ENCODE assay signal across 9 cellular contexts in the genomic region with DNA sequence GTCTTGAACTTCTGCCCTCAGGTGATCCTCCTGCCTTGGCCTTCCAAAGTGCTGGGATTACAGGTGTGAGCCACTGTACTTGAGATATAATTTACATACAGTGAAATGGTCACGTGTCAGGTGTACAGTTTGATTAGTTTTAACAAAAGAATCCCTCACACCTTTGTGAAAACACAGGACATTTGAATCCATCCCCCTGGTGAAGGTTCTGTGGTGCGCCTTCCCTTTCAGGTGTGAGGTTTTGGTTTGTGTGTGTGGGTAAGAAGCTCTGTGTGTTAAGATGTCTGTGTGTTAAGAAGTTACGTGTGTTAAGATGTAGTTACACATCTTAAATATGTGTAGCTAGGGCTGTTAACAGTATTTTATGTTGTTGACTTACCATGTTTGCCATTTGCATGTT. TPM values are rescaled to one million over a fixed set of nuclear protein-coding genes. Genes with fewer than 3 reads are reported as not detected.
DNase-seq lines count a peak whose midpoint lies in the region; ATAC-seq and TF ChIP-seq lines count a peak whose summit lies in the region.
"Had no signal": no experiment of that assay in that cellular context is flagged by ENCODE, and none has a peak within 500 bp of the region (broad histone marks: within the 10 kb centered on the region; RNA-seq: fewer than 3 reads in every experiment).

No MANE protein-coding gene starts in this region.

- peak overlapping the region; percentile 66 to 76 for H3K4me3 Mint-ChIP-seq in activated T-cell treated with anti-CD3 and anti-CD28 coated beads, Interleukin-2, amount 50 U/mL, for 72 hours
- H3K4me3 Mint-ChIP-seq in activated T-cell treated with anti-CD3 and anti-CD28 coated beads, Interleukin-2, amount 50 U/mL, for 4 hours = no peak overlapping the region
- H3K4me3 Mint-ChIP-seq in activated naive CD8-positive, alpha-beta T cell treated with anti-CD3 and anti-CD28 coated beads, Interleukin-2, amount 50 U/mL, for 24 hours = peak overlapping the region; percentile 1

- no peak for DNase-seq in activated T-cell treated with anti-CD3 and anti-CD28 coated beads, Interleukin-2, amount 50 U/mL, for 72 hours
- DNase-seq in activated T-cell treated with anti-CD3 and anti-CD28 coated beads, Interleukin-2, amount 50 U/mL, for 4 hours = no peak
- DNase-seq in activated naive CD8-positive, alpha-beta T cell treated with anti-CD3 and anti-CD28 coated beads, Interleukin-2, amount 50 U/mL, for 24 hours = no peak
- DNase-seq in lung (ENCODE audit: low spot score) = no peak
- no peak for DNase-seq in thyroid gland
- no peak for DNase-seq in activated gamma-delta T cell (lab: John Stamatoyannopoulos, UW)
- no peak for DNase-seq in NCI-H2227 treated with DMSO at 0.1 percent for 48 hours (lab: John Stamatoyannopoulos, UW)
- DNase-seq: activated CD8-positive, alpha-beta memory T cell treated with anti-CD3 and anti-CD28 coated beads, Interleukin-2, amount 50 U/mL, for 4 hours had no signal

- ATAC-seq in activated T-cell treated with anti-CD3 and anti-CD28 coated beads, Interleukin-2, amount 50 U/mL, for 72 hours (replicated peaks in 1 of 2) = no peak
- no peak for ATAC-seq in activated T-cell treated with anti-CD3 and anti-CD28 coated beads, Interleukin-2, amount 50 U/mL, for 4 hours
- no peak for ATAC-seq in activated naive CD8-positive, alpha-beta T cell treated with anti-CD3 and anti-CD28 coated beads, Interleukin-2, amount 50 U/mL, for 24 hours
- ATAC-seq in lung (ENCODE audit: insufficient read depth, low FRiP score) = no peak
- no peak for ATAC-seq in GM21717 (IDR thresholded peaks at IDR 0.05; ENCODE audit: unreplicated experiment)

- H3K27me3 Mint-ChIP-seq in activated T-cell treated with anti-CD3 and anti-CD28 coated beads, Interleukin-2, amount 50 U/mL, for 72 hours (ENCODE audit: low read depth) = no peaks in the 10 kb centered on the region
- H3K27me3 Mint-ChIP-seq in activated T-cell treated with anti-CD3 and anti-CD28 coated beads, Interleukin-2, amount 50 U/mL, for 4 hours (ENCODE audit: low read depth) = no peaks in the 10 kb centered on the region
- H3K27me3 Mint-ChIP-seq in activated naive CD8-positive, alpha-beta T cell treated with anti-CD3 and anti-CD28 coated beads, Interleukin-2, amount 50 U/mL, for 24 hours = no peaks in the 10 kb centered on the region

- peaks cover 22 to 49% of the 10 kb centered on the region in 2 donors for H3K36me3 Mint-ChIP-seq in activated T-cell treated with anti-CD3 and anti-CD28 coated beads, Interleukin-2, amount 50 U/mL, for 72 hours (ENCODE audit: insufficient read depth in 2 of 2)
- H3K36me3 Mint-ChIP-seq in activated T-cell treated with anti-CD3 and anti-CD28 coated beads, Interleukin-2, amount 50 U/mL, for 4 hours (ENCODE audit: insufficient read depth) = peaks cover 38% of the 10 kb centered on the region
- peaks cover 52% of the 10 kb centered on the region for H3K36me3 Mint-ChIP-seq in activated naive CD8-positive, alpha-beta T cell treated with anti-CD3 and anti-CD28 coated beads, Interleukin-2, amount 50 U/mL, for 24 hours (ENCODE audit: low read depth)

- no peaks in the 10 kb centered on the region for H3K27me3 ChIP-seq in lung (ENCODE audit: control insufficient read depth, insufficient read depth)
- H3K27me3 ChIP-seq in thyroid gland = no peaks in the 10 kb centered on the region

- no peaks in the 10 kb centered on the region for H3K9me3 Mint-ChIP-seq in activated T-cell treated with anti-CD3 and anti-CD28 coated beads, Interleukin-2, amount 50 U/mL, for 72 hours
- H3K9me3 Mint-ChIP-seq in activated T-cell treated with anti-CD3 and anti-CD28 coated beads, Interleukin-2, amount 50 U/mL, for 4 hours = no peaks in the 10 kb centered on the region
- no peaks in the 10 kb centered on the region for H3K9me3 Mint-ChIP-seq in activated naive CD8-positive, alpha-beta T cell treated with anti-CD3 and anti-CD28 coated beads, Interleukin-2, amount 50 U/mL, for 24 hours

- H3K9me3 ChIP-seq in lung (ENCODE audit: control insufficient read depth in 2 of 2, insufficient read depth in 1 of 2, low read length in 1 of 2) = no peaks in the 10 kb centered on the region
- H3K9me3 ChIP-seq in thyroid gland = no peaks in the 10 kb centered on the region

- peak overlapping the region; percentile 81 to 87 for H3K27ac ChIP-seq in lung (ENCODE audit: low read depth in 1 of 2, low read length in 1 of 2)
- peak overlapping the region; percentile 94 to 98 (median 96) for H3K27ac ChIP-seq in thyroid gland

- H3K36me3 ChIP-seq in lung (ENCODE audit: control insufficient read depth in 2 of 2, insufficient read depth in 2 of 2, low read length in 2 of 2) = peaks cover 7 to 14% of the 10 kb centered on the region in 2 donors
- peaks cover 6 to 9% of the 10 kb centered on the region in 2 donors for H3K36me3 ChIP-seq in thyroid gland

- peaks cover 68% of the 10 kb centered on the region for H3K4me1 Mint-ChIP-seq in activated T-cell treated with anti-CD3 and anti-CD28 coated beads, Interleukin-2, amount 50 U/mL, for 72 hours (ENCODE audit: low read depth)
- H3K4me1 Mint-ChIP-seq in activated T-cell treated with anti-CD3 and anti-CD28 coated beads, Interleukin-2, amount 50 U/mL, for 4 hours (ENCODE audit: low read depth) = peaks cover 51% of the 10 kb centered on the region
- peaks cover 59% of the 10 kb centered on the region for H3K4me1 Mint-ChIP-seq in activated naive CD8-positive, alpha-beta T cell treated with anti-CD3 and anti-CD28 coated beads, Interleukin-2, amount 50 U/mL, for 24 hours

- WGBS in lung, 2 donors = 60 to 82% methylated on average over 3 of the region's 3 CpGs
- WGBS in thyroid gland, 2 donors = 79 to 83% methylated on average over 3 of the region's 3 CpGs

- intact Hi-C loops in thyroid gland (cut with DNase I) = no loop called here

- H3K4me3 ChIP-seq in lung = no peak overlapping the region
- H3K4me3 ChIP-seq in thyroid gland (replicated peaks in 1 of 3) = peak overlapping the region in 1 of 3 donors; percentile 29

- TF ChIP-seq POLR2A in thyroid gland (IDR thresholded peaks at IDR 0.05) = no peak

- H3K4me1 ChIP-seq in lung (ENCODE audit: control insufficient read depth in 2 of 2, insufficient read depth in 2 of 2, low read length in 2 of 2) = peaks cover 4 to 19% of the 10 kb centered on the region in 2 donors
- H3K4me1 ChIP-seq in thyroid gland = peaks cover 58 to 70% of the 10 kb centered on the region in 2 donors

- H3K27ac Mint-ChIP-seq in activated T-cell treated with anti-CD3 and anti-CD28 coated beads, Interleukin-2, amount 50 U/mL, for 72 hours = peak overlapping the region; percentile 24
- no peak overlapping the region for H3K27ac Mint-ChIP-seq in activated naive CD8-positive, alpha-beta T cell treated with anti-CD3 and anti-CD28 coated beads, Interleukin-2, amount 50 U/mL, for 24 hours

- TF ChIP-seq CTCF in lung (IDR thresholded peaks at IDR 0.05; ENCODE audit: control extremely low read depth, extremely low read depth) = no peak
- TF ChIP-seq CTCF in thyroid gland (IDR thresholded peaks at IDR 0.05) = no peak

RNA-seq across cellular contexts. Expression of a gene that starts 4.4 kb away (rescaled TPM):
- total RNA-seq in activated T-cell treated with anti-CD3 and anti-CD28 coated beads, Interleukin-2, amount 50 U/mL, for 72 hours = 100 to 1,000 TPM; 175 to 204 TPM
- total RNA-seq in activated T-cell treated with anti-CD3 and anti-CD28 coated beads, Interleukin-2, amount 50 U/mL, for 4 hours = 10 to 100 TPM; 26.5 to 36.9 (median 27.4) TPM
- total RNA-seq in lung (100 to 1,000 TPM; 156 to 171 TPM), thyroid gland (100 to 1,000 TPM in 2 of 4 donors, 10 to 100 TPM in 2; 57.6 to 287 (median 102) TPM)
- polyA plus RNA-seq in lung = 100 to 1,000 TPM in 1 of 2 donors, 10 to 100 TPM in 1; 41.6 to 114 TPM
